8 cellular contexts compared by ENCODE assay signal in genomic region chr4:153204247-153205027, GRCh38. TPM values are rescaled to one million over a fixed set of nuclear protein-coding genes. Genes with fewer than 3 reads are reported as not detected.
DNase-seq lines count a peak whose midpoint lies in the region; ATAC-seq lines count a peak whose summit lies in the region.

TRIM2 (plus strand) TSS chr4:153204443; CDS start chr4:153204531, 88 bp downstream.

- intact Hi-C loops in left ventricle myocardium superior (cut with micrococcal nuclease) (loop anchor here (5.0 kb wide), 1 partner anchor 113 kb away; no protein-coding TSS in a partner anchor), posterior vena cava (cut with DNase I) (no loop called here)

- peak; percentile 17 for ATAC-seq in GM18907 (IDR thresholded peaks at IDR 0.05; ENCODE audit: unreplicated experiment)
- peak; percentile 95 for ATAC-seq in left ventricle myocardium superior
- ATAC-seq in activated CD4-positive, CD25-positive, alpha-beta regulatory T cell treated with anti-CD3 and anti-CD28 coated beads, Interleukin-2, amount 50 U/mL, for 24 hours, result no peak

- DNase-seq in NCI-H1092 (lab: John Stamatoyannopoulos, UW) (peak; percentile 25), amygdala (lab: John Stamatoyannopoulos, UW) (peak in 55 of 56 donors; percentile 5 to 93 (median 68)), left ventricle myocardium superior (peak; percentile 78), posterior vena cava (ENCODE audit: low spot score) (no peak), cortex of kidney (lab: John Stamatoyannopoulos, UW) (no peak)
- no peak for DNase-seq in stimulated activated CD4-positive, alpha-beta T cell treated with anti-CD3 and anti-CD28 coated beads, Interleukin-4, amount 100 ng/mL, for 4 hours

RNA-seq across cellular contexts. Expression of gene TRIM2, which starts in this region (rescaled TPM):
- total RNA-seq in left ventricle myocardium superior (18.6 TPM), posterior vena cava (10 to 100 TPM; 28.2 to 29.1 TPM)

Comparison
In these comparisons a context has a peak if more than half of its experiments do, and no peak if none do; other contexts are left out.
1. ATAC-seq: peak in GM18907 (single experiment) and left ventricle myocardium superior (single experiment); none in activated CD4-positive, CD25-positive, alpha-beta regulatory T cell treated with anti-CD3 and anti-CD28 coated beads, Interleukin-2, amount 50 U/mL, for 24 hours (0 of 2).
2. DNase-seq: peak in NCI-H1092 (single experiment), amygdala (55 of 56) and left ventricle myocardium superior (single experiment); none in posterior vena cava (single experiment), cortex of kidney (single experiment) and stimulated activated CD4-positive, alpha-beta T cell treated with anti-CD3 and anti-CD28 coated beads, Interleukin-4, amount 100 ng/mL, for 4 hours (0 of 2).